ENCODE assay signal across 3 cellular contexts in the genomic region with DNA sequence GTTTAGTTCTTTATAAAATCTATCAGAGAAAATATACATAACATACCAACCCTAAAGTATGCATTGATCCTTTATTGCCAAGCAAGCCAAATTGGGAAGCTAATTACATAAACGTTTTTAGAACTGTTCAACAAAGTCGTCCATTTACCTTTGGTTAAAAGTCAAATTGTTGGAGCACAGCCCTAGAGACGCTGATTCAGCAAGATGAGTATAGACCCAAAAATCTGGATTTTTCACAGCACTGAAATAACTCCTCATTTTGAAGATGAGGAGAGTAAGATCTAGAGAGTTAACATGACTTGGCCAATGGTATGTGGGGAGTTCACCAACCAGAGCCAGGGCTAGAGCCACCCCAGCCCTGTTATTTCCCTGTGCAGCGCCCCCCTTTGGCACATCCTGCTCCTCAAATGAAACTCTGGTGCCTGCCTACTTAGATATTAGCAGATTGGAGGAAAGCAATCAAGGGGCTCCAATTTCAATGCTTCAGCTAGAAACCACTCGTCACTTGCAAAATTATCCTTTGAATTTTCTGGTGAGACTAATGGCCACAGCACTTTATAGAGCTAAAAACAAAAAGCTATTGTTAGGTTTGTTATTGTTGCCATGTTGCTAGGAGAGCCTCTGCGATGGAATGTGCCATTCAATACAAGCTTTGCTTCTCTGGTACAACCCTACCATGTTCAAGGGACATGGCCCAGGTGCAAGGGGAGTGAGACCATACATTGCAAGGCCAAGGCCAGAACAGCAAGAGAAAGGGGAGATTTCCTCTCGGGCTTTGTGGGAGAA.
TF ChIP-seq lines count a peak whose summit lies in the region.

No MANE protein-coding gene starts in this region.

TF ChIP-seq in SK-N-SH, 30 proteins besides CTCF, POLR2A, EP300 and RAD21 (continued from another document):
- TF ChIP-seq, protein P1, sequence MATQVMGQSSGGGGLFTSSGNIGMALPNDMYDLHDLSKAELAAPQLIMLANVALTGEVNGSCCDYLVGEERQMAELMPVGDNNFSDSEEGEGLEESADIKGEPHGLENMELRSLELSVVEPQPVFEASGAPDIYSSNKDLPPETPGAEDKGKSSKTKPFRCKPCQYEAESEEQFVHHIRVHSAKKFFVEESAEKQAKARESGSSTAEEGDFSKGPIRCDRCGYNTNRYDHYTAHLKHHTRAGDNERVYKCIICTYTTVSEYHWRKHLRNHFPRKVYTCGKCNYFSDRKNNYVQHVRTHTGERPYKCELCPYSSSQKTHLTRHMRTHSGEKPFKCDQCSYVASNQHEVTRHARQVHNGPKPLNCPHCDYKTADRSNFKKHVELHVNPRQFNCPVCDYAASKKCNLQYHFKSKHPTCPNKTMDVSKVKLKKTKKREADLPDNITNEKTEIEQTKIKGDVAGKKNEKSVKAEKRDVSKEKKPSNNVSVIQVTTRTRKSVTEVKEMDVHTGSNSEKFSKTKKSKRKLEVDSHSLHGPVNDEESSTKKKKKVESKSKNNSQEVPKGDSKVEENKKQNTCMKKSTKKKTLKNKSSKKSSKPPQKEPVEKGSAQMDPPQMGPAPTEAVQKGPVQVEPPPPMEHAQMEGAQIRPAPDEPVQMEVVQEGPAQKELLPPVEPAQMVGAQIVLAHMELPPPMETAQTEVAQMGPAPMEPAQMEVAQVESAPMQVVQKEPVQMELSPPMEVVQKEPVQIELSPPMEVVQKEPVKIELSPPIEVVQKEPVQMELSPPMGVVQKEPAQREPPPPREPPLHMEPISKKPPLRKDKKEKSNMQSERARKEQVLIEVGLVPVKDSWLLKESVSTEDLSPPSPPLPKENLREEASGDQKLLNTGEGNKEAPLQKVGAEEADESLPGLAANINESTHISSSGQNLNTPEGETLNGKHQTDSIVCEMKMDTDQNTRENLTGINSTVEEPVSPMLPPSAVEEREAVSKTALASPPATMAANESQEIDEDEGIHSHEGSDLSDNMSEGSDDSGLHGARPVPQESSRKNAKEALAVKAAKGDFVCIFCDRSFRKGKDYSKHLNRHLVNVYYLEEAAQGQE (IDR thresholded peaks at IDR 0.05; ENCODE audit: low read depth, low read length), result no peak
- TF ChIP-seq ELF1 (IDR thresholded peaks at IDR 0.05), result no peak
- no peak for TF ChIP-seq SIN3A (IDR thresholded peaks at IDR 0.05; ENCODE audit: borderline replicate concordance, low read depth, low read length)
- TF ChIP-seq, protein P2, sequence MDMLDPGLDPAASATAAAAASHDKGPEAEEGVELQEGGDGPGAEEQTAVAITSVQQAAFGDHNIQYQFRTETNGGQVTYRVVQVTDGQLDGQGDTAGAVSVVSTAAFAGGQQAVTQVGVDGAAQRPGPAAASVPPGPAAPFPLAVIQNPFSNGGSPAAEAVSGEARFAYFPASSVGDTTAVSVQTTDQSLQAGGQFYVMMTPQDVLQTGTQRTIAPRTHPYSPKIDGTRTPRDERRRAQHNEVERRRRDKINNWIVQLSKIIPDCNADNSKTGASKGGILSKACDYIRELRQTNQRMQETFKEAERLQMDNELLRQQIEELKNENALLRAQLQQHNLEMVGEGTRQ (IDR thresholded peaks at IDR 0.05; ENCODE audit: borderline replicate concordance, low read depth, low read length), result no peak
- TF ChIP-seq FOXM1 (IDR thresholded peaks at IDR 0.05; ENCODE audit: low read depth), result no peak
- no peak for TF ChIP-seq GATA2 (CRISPR knock-in tag; IDR thresholded peaks at IDR 0.05)
- no peak for TF ChIP-seq POLR2AphosphoS5 (IDR thresholded peaks at IDR 0.05; ENCODE audit: low read depth, low read length)
- no peak for TF ChIP-seq YY1 (IDR thresholded peaks at IDR 0.05; ENCODE audit: low read depth)
- no peak for TF ChIP-seq MXI1 (IDR thresholded peaks at IDR 0.05; ENCODE audit: low read depth, low read length)
- no peak for TF ChIP-seq TAF1 (IDR thresholded peaks at IDR 0.05; ENCODE audit: borderline replicate concordance, low read depth, low read length)

TF ChIP-seq in SK-N-SH treated with all-trans-retinoic acid at 6 μM for 48 hours, 23 proteins besides CTCF, POLR2A, EP300 and RAD21 (continued from another document):
- TF ChIP-seq, protein P3, sequence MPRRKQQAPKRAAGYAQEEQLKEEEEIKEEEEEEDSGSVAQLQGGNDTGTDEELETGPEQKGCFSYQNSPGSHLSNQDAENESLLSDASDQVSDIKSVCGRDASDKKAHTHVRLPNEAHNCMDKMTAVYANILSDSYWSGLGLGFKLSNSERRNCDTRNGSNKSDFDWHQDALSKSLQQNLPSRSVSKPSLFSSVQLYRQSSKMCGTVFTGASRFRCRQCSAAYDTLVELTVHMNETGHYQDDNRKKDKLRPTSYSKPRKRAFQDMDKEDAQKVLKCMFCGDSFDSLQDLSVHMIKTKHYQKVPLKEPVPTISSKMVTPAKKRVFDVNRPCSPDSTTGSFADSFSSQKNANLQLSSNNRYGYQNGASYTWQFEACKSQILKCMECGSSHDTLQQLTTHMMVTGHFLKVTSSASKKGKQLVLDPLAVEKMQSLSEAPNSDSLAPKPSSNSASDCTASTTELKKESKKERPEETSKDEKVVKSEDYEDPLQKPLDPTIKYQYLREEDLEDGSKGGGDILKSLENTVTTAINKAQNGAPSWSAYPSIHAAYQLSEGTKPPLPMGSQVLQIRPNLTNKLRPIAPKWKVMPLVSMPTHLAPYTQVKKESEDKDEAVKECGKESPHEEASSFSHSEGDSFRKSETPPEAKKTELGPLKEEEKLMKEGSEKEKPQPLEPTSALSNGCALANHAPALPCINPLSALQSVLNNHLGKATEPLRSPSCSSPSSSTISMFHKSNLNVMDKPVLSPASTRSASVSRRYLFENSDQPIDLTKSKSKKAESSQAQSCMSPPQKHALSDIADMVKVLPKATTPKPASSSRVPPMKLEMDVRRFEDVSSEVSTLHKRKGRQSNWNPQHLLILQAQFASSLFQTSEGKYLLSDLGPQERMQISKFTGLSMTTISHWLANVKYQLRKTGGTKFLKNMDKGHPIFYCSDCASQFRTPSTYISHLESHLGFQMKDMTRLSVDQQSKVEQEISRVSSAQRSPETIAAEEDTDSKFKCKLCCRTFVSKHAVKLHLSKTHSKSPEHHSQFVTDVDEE (CRISPR knock-in tag; IDR thresholded peaks at IDR 0.05), result no peak
- TF ChIP-seq TOX (CRISPR knock-in tag; IDR thresholded peaks at IDR 0.05; ENCODE audit: borderline replicate concordance) (no peak), ISL1 (CRISPR knock-in tag; IDR thresholded peaks at IDR 0.05) (no peak), TCF4 (CRISPR knock-in tag; IDR thresholded peaks at IDR 0.05; ENCODE audit: borderline replicate concordance) (no peak), ZC3H10 (CRISPR knock-in tag; IDR thresholded peaks at IDR 0.05) (no peak), ZFP3 (CRISPR knock-in tag; IDR thresholded peaks at IDR 0.05) (no peak), BACH2 (CRISPR knock-in tag; IDR thresholded peaks at IDR 0.05; ENCODE audit: borderline replicate concordance) (no peak), PPARA (CRISPR knock-in tag; IDR thresholded peaks at IDR 0.05; ENCODE audit: borderline replicate concordance) (no peak), ZNF565 (CRISPR knock-in tag; conservative IDR thresholded peaks at IDR 0.05; ENCODE audit: low read depth) (no peak), ESRRG (CRISPR knock-in tag; IDR thresholded peaks at IDR 0.05) (no peak), OSR1 (CRISPR knock-in tag; IDR thresholded peaks at IDR 0.05) (no peak), ZFP30 (CRISPR knock-in tag; IDR thresholded peaks at IDR 0.05) (no peak), CSDC2 (CRISPR knock-in tag; IDR thresholded peaks at IDR 0.05) (no peak), ZNF8 (CRISPR knock-in tag; IDR thresholded peaks at IDR 0.05) (no peak), SNAI2 (CRISPR knock-in tag; IDR thresholded peaks at IDR 0.05) (no peak), RARB (CRISPR knock-in tag; IDR thresholded peaks at IDR 0.05) (no peak)
- TF ChIP-seq, protein P4, sequence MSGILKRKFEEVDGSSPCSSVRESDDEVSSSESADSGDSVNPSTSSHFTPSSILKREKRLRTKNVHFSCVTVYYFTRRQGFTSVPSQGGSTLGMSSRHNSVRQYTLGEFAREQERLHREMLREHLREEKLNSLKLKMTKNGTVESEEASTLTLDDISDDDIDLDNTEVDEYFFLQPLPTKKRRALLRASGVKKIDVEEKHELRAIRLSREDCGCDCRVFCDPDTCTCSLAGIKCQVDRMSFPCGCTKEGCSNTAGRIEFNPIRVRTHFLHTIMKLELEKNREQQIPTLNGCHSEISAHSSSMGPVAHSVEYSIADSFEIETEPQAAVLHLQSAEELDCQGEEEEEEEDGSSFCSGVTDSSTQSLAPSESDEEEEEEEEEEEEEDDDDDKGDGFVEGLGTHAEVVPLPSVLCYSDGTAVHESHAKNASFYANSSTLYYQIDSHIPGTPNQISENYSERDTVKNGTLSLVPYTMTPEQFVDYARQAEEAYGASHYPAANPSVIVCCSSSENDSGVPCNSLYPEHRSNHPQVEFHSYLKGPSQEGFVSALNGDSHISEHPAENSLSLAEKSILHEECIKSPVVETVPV (CRISPR knock-in tag; IDR thresholded peaks at IDR 0.05), result no peak

TF ChIP-seq in GM12878, 131 proteins besides CTCF, POLR2A, EP300 and RAD21 (continued from another document and continues in another):
- TF ChIP-seq, protein P5, sequence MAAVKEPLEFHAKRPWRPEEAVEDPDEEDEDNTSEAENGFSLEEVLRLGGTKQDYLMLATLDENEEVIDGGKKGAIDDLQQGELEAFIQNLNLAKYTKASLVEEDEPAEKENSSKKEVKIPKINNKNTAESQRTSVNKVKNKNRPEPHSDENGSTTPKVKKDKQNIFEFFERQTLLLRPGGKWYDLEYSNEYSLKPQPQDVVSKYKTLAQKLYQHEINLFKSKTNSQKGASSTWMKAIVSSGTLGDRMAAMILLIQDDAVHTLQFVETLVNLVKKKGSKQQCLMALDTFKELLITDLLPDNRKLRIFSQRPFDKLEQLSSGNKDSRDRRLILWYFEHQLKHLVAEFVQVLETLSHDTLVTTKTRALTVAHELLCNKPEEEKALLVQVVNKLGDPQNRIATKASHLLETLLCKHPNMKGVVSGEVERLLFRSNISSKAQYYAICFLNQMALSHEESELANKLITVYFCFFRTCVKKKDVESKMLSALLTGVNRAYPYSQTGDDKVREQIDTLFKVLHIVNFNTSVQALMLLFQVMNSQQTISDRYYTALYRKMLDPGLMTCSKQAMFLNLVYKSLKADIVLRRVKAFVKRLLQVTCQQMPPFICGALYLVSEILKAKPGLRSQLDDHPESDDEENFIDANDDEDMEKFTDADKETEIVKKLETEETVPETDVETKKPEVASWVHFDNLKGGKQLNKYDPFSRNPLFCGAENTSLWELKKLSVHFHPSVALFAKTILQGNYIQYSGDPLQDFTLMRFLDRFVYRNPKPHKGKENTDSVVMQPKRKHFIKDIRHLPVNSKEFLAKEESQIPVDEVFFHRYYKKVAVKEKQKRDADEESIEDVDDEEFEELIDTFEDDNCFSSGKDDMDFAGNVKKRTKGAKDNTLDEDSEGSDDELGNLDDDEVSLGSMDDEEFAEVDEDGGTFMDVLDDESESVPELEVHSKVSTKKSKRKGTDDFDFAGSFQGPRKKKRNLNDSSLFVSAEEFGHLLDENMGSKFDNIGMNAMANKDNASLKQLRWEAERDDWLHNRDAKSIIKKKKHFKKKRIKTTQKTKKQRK (IDR thresholded peaks at IDR 0.05; ENCODE audit: low read depth, low read length), result no peak
- TF ChIP-seq EZH2 (IDR thresholded peaks at IDR 0.05; ENCODE audit: borderline replicate concordance, control insufficient read depth, low read depth, low read length) (no peak), LARP7 (IDR thresholded peaks at IDR 0.05) (no peak), SRF (IDR thresholded peaks at IDR 0.05; ENCODE audit: low read depth in 2 of 2, low read length in 2 of 2) (no peak)
- TF ChIP-seq, protein P1 (IDR thresholded peaks at IDR 0.05; ENCODE audit: low read depth, low read length), result no peak
- TF ChIP-seq, protein P6, sequence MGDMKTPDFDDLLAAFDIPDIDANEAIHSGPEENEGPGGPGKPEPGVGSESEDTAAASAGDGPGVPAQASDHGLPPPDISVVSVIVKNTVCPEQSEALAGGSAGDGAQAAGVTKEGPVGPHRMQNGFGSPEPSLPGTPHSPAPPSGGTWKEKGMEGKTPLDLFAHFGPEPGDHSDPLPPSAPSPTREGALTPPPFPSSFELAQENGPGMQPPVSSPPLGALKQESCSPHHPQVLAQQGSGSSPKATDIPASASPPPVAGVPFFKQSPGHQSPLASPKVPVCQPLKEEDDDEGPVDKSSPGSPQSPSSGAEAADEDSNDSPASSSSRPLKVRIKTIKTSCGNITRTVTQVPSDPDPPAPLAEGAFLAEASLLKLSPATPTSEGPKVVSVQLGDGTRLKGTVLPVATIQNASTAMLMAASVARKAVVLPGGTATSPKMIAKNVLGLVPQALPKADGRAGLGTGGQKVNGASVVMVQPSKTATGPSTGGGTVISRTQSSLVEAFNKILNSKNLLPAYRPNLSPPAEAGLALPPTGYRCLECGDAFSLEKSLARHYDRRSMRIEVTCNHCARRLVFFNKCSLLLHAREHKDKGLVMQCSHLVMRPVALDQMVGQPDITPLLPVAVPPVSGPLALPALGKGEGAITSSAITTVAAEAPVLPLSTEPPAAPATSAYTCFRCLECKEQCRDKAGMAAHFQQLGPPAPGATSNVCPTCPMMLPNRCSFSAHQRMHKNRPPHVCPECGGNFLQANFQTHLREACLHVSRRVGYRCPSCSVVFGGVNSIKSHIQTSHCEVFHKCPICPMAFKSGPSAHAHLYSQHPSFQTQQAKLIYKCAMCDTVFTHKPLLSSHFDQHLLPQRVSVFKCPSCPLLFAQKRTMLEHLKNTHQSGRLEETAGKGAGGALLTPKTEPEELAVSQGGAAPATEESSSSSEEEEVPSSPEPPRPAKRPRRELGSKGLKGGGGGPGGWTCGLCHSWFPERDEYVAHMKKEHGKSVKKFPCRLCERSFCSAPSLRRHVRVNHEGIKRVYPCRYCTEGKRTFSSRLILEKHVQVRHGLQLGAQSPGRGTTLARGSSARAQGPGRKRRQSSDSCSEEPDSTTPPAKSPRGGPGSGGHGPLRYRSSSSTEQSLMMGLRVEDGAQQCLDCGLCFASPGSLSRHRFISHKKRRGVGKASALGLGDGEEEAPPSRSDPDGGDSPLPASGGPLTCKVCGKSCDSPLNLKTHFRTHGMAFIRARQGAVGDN (IDR thresholded peaks at IDR 0.05), result no peak
- TF ChIP-seq, protein P7, sequence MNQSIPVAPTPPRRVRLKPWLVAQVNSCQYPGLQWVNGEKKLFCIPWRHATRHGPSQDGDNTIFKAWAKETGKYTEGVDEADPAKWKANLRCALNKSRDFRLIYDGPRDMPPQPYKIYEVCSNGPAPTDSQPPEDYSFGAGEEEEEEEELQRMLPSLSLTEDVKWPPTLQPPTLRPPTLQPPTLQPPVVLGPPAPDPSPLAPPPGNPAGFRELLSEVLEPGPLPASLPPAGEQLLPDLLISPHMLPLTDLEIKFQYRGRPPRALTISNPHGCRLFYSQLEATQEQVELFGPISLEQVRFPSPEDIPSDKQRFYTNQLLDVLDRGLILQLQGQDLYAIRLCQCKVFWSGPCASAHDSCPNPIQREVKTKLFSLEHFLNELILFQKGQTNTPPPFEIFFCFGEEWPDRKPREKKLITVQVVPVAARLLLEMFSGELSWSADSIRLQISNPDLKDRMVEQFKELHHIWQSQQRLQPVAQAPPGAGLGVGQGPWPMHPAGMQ (IDR thresholded peaks at IDR 0.05; ENCODE audit: borderline replicate concordance), result no peak
